9 cellular contexts compared by ENCODE assay signal in the genomic region with DNA sequence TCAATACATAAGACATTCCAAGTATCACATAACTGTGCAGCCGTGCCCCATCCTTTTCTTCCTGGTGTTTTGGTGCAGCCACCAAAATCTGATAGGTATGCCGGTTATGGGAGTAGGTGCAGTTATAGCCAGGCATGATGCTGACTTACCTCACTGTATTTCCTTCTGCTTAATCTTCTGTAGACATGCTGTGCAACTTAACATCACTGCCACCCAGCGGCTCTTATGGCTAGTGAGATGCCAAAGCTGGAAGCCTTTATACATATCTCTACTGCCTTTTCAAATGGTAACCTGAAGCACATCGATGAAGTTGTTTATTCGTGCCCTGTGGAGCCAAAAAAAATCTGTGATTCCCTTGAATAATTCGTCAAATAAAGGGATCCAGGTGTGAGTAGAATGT. TPM values are rescaled to one million over a fixed set of nuclear protein-coding genes. Genes with fewer than 3 reads are reported as not detected.
DNase-seq lines count a peak whose midpoint lies in the region; ATAC-seq and TF ChIP-seq lines count a peak whose summit lies in the region.
"Not testable (repeated sequence)": the region's sequence is repeated elsewhere in the genome, so short reads cannot be mapped to it uniquely, and the experiment has no call there.
"Had no signal": no experiment of that assay in that cellular context is flagged by ENCODE, and none has a peak within 500 bp of the region (broad histone marks: within the 10 kb centered on the region; RNA-seq: fewer than 3 reads in every experiment).

No MANE protein-coding gene starts in this region.

- H3K27ac ChIP-seq in WERI-Rb-1; mammary epithelial cell (ENCODE audit: insufficient read depth, low read depth, low read length); heart right ventricle: not testable (repeated sequence)

- not testable (repeated sequence) for H2AFZ ChIP-seq in mammary epithelial cell (ENCODE audit: low read depth, low read length)

- H3K36me3 ChIP-seq in WERI-Rb-1; mammary epithelial cell (ENCODE audit: insufficient read depth, low read length); heart right ventricle: not testable (repeated sequence)

- not testable (repeated sequence) for H3K4me1 ChIP-seq in mammary epithelial cell (ENCODE audit: insufficient read depth, low read length); heart right ventricle

- DNase-seq in EL (peak; percentile 15), LNCaP clone FGC (ENCODE audit: low read depth) (peak; percentile 36), NCI-H748 treated with DMSO at 0.1 percent for 48 hours (lab: John Stamatoyannopoulos, UW) (peak; percentile 1), WERI-Rb-1 (peak; percentile 65), mammary epithelial cell (peak; percentile 11), occipital lobe (lab: John Stamatoyannopoulos, UW) (peak; percentile 2)
- DNase-seq in heart right ventricle: not testable (repeated sequence)

- not testable (repeated sequence) for H3K4me2 ChIP-seq in mammary epithelial cell (ENCODE audit: insufficient read depth, low read depth, low read length)

- intact Hi-C loops in mammary epithelial cell (cut with micrococcal nuclease) (loop anchor here (1.0 kb wide), 1 partner anchor 181 kb away; no protein-coding TSS in a partner anchor), heart right ventricle (cut with DNase I) (loop anchor here in 8 of 10 donors (5.0 to 10.0 kb wide), 3 partner anchors 178 to 183 kb away; no protein-coding TSS in a partner anchor)

- 36% methylated on average over 6 of the region's 6 CpGs for WGBS in mammary epithelial cell (ENCODE audit: low coverage, missing lambda C conversion rate)
- WGBS in heart right ventricle, 2 donors: 26 to 30% methylated on average over 6 of the region's 6 CpGs

- in situ Hi-C loops in mammary epithelial cell (cut with MboI; ENCODE audit: low sequenced_read_pairs in 2 of 2): loop anchor here in 1 of 2 donors (25.0 kb wide), 1 partner anchor 173 kb away; no protein-coding TSS in a partner anchor

- BruUV-seq in mammary epithelial cell (replicated peaks; lab: Mats Ljungman, UMichigan): not testable (repeated sequence)

- TF ChIP-seq CTCF in LNCaP clone FGC (IDR thresholded peaks at IDR 0.05; ENCODE audit: control insufficient read depth, extremely low read depth, insufficient read depth) (peak; percentile 63), WERI-Rb-1 (IDR thresholded peaks at IDR 0.05; ENCODE audit: low read depth, low read length) (peak; percentile 37; the same call in 1 of the 2 replicates), mammary epithelial cell (conservative IDR thresholded peaks at IDR 0.05 in 1 of 2, IDR thresholded peaks at IDR 0.05 in 1 of 2; ENCODE audit: extremely low read depth in 1 of 2, insufficient read depth in 1 of 2, low read depth in 1 of 2, low read length in 2 of 2) (peak; percentile 20 to 41), heart right ventricle (IDR thresholded peaks at IDR 0.05) (peak in 6 of 9 donors; percentile 22 to 51 (median 38))

- not testable (repeated sequence) for ATAC-seq in heart right ventricle

- dilution Hi-C loops in mammary epithelial cell (cut with HindIII; ENCODE audit: low sequenced_read_pairs): loop anchor here (25.0 kb wide), 1 partner anchor 598 kb away; a partner anchor contains a TSS

- H3K27me3 ChIP-seq in WERI-Rb-1 (ENCODE audit: insufficient read depth, low read depth, severe bottlenecking); mammary epithelial cell (ENCODE audit: insufficient read depth, low read length): not testable (repeated sequence)
- H3K27me3 ChIP-seq in heart right ventricle: peaks cover 0 to 20% (median 4%) of the 10 kb centered on the region in 7 donors

- CTCF ChIA-PET in mammary epithelial cell (lab: Charles Lee; ENCODE audit: low non-redundant PET): not testable (repeated sequence)

- H3K9ac ChIP-seq in mammary epithelial cell (ENCODE audit: insufficient read depth, low read length): not testable (repeated sequence)

- H4K20me1 ChIP-seq in mammary epithelial cell (ENCODE audit: insufficient read depth, low read length): not testable (repeated sequence)

- H3K79me2 ChIP-seq in mammary epithelial cell (ENCODE audit: insufficient read depth, low read length): not testable (repeated sequence)

- not testable (repeated sequence) for H3K9me3 ChIP-seq in WERI-Rb-1 (ENCODE audit: severe bottlenecking); mammary epithelial cell (replicated peaks; ENCODE audit: insufficient read depth, low read length); heart right ventricle

- not testable (repeated sequence) for H3K4me3 ChIP-seq in LNCaP clone FGC (ENCODE audit: low read depth, low read length); WERI-Rb-1 (ENCODE audit: low read depth, low read length); mammary epithelial cell (replicated peaks in 1 of 3; ENCODE audit: insufficient read depth in 1 of 3, low read depth in 2 of 3, low read length in 3 of 3); heart right ventricle

RNA-seq across cellular contexts. Expression of a gene that starts 28.6 kb away (rescaled TPM):
- total RNA-seq in mammary epithelial cell (under 1 TPM in 1 of 2 donors, not detected in 1; under 0.01 TPM), heart right ventricle (under 1 TPM in 1 of 10 donors, not detected in 9; 0.48 TPM), occipital lobe (0.62 TPM)
- polyA plus RNA-seq in mammary epithelial cell (0.01 TPM), heart right ventricle (under 1 TPM in 1 of 2 donors, not detected in 1; 0.01 TPM)
- not detected for polyA minus RNA-seq in mammary epithelial cell
- total RNA-seq: Right ventricle myocardium inferior had no signal
- polyA plus RNA-seq: stomach had no signal
